Comparison of ENCODE assay signal across 21 cellular contexts in the genomic region with DNA sequence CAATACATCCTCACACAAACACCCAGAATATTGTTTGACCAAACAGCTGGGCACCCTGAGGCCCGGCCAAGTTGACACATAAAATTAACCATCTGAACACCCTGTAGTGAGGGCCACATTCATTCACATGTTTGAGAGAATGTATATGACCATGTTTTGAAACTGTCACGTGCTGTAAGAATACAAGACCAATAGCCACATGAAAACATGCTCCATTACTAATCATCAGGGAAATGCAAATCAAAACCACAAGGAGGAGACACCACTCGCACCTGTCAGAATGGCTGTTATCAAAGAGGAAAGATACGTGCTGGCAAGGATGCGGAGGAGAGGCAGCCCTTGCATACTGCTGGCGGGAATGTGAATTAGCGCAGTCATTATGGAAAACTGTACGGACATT.
"Had no signal": no experiment of that assay in that cellular context is flagged by ENCODE, and none has a peak within 500 bp of the region (broad histone marks: within the 10 kb centered on the region; RNA-seq: fewer than 3 reads in every experiment).

No MANE protein-coding gene starts in this region.

- H3K27ac Mint-ChIP-seq: activated CD8-positive, alpha-beta T cell treated with anti-CD3 and anti-CD28 coated beads for 36 hours; activated naive CD8-positive, alpha-beta T cell treated with anti-CD3 and anti-CD28 coated beads, Interleukin-2, amount 50 U/mL, for 24 hours; natural killer cell treated with Interleukin-12 subunit alpha and Interleukin-12 subunit beta and Interleukin-15 and Interleukin-18, amount 100 ng/mL, for 72 hours had no signal

- ATAC-seq: activated CD8-positive, alpha-beta T cell treated with anti-CD3 and anti-CD28 coated beads for 36 hours; activated naive CD8-positive, alpha-beta T cell treated with anti-CD3 and anti-CD28 coated beads, Interleukin-2, amount 50 U/mL, for 24 hours; heart left ventricle; left lobe of liver; mucosa of descending colon; natural killer cell treated with Interleukin-12 subunit alpha and Interleukin-12 subunit beta and Interleukin-15 and Interleukin-18, amount 100 ng/mL, for 72 hours; sciatic nerve had no signal

- H3K9me3 ChIP-seq: heart left ventricle, mucosa of descending colon, prostate gland, spleen, transverse colon had no signal

- H3K27me3 ChIP-seq: heart left ventricle, transverse colon had no signal

- H3K36me3 Mint-ChIP-seq: natural killer cell treated with Interleukin-12 subunit alpha and Interleukin-12 subunit beta and Interleukin-15 and Interleukin-18, amount 100 ng/mL, for 72 hours had no signal

- H3K27me3 Mint-ChIP-seq: activated CD8-positive, alpha-beta T cell treated with anti-CD3 and anti-CD28 coated beads for 36 hours; activated naive CD8-positive, alpha-beta T cell treated with anti-CD3 and anti-CD28 coated beads, Interleukin-2, amount 50 U/mL, for 24 hours had no signal

- H3K36me3 ChIP-seq: cardiac muscle cell, heart left ventricle, prostate gland, spleen, transverse colon had no signal

- H3K4me3 ChIP-seq: cardiac muscle cell, heart left ventricle, mucosa of descending colon, prostate gland, spleen, transverse colon had no signal

- H3K27ac ChIP-seq: cardiac muscle cell, heart left ventricle, prostate gland, spleen, transverse colon had no signal

- H3K4me1 ChIP-seq: prostate gland, transverse colon had no signal

- H3K4me3 Mint-ChIP-seq: activated CD8-positive, alpha-beta T cell treated with anti-CD3 and anti-CD28 coated beads for 36 hours; activated naive CD8-positive, alpha-beta T cell treated with anti-CD3 and anti-CD28 coated beads, Interleukin-2, amount 50 U/mL, for 24 hours; natural killer cell treated with Interleukin-12 subunit alpha and Interleukin-12 subunit beta and Interleukin-15 and Interleukin-18, amount 100 ng/mL, for 72 hours had no signal

- H3K9me3 Mint-ChIP-seq: activated CD8-positive, alpha-beta T cell treated with anti-CD3 and anti-CD28 coated beads for 36 hours; activated naive CD8-positive, alpha-beta T cell treated with anti-CD3 and anti-CD28 coated beads, Interleukin-2, amount 50 U/mL, for 24 hours; natural killer cell treated with Interleukin-12 subunit alpha and Interleukin-12 subunit beta and Interleukin-15 and Interleukin-18, amount 100 ng/mL, for 72 hours had no signal

- DNase-seq: activated CD8-positive, alpha-beta memory T cell treated with anti-CD3 and anti-CD28 coated beads, Interleukin-2, amount 50 U/mL, for 48 hours; activated CD8-positive, alpha-beta T cell treated with anti-CD3 and anti-CD28 coated beads for 36 hours; activated naive CD4-positive, alpha-beta T cell; activated naive CD8-positive, alpha-beta T cell treated with anti-CD3 and anti-CD28 coated beads, Interleukin-2, amount 50 U/mL, for 24 hours; foreskin melanocyte; heart left ventricle; islet precursor cell; mammary epithelial cell; mucosa of descending colon; occipital lobe; spleen; stimulated activated CD4-positive, alpha-beta T cell treated with anti-CD3 and anti-CD28 coated beads, Interleukin-1b, Interleukin-23, amount 100 ng/mL, for 48 hours; stimulated activated naive CD4-positive, alpha-beta T cell; substantia nigra; T1000; transverse colon had no signal
